Comparison of ENCODE assay signal across 2 cellular contexts in genomic region chr2:171602352-171602751, GRCh38.
A peak's percentile ranks its signal among the peaks of the same experiment; 100 is the strongest.
TF ChIP-seq lines count a peak whose summit lies in the region.

No MANE protein-coding gene starts in this region.

TF ChIP-seq in IMR-90, 13 proteins besides CTCF, POLR2A, EP300 and RAD21:
- TF ChIP-seq, protein P1, sequence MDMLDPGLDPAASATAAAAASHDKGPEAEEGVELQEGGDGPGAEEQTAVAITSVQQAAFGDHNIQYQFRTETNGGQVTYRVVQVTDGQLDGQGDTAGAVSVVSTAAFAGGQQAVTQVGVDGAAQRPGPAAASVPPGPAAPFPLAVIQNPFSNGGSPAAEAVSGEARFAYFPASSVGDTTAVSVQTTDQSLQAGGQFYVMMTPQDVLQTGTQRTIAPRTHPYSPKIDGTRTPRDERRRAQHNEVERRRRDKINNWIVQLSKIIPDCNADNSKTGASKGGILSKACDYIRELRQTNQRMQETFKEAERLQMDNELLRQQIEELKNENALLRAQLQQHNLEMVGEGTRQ (IDR thresholded peaks at IDR 0.05; ENCODE audit: low read depth, low read length): no peak
- TF ChIP-seq RCOR1 (IDR thresholded peaks at IDR 0.05; ENCODE audit: insufficient replicate concordance, low read length) (no peak), CHD1 (IDR thresholded peaks at IDR 0.05; ENCODE audit: low read depth, low read length) (no peak), BHLHE40 (IDR thresholded peaks at IDR 0.05; ENCODE audit: low read depth, low read length) (no peak), SMC3 (IDR thresholded peaks at IDR 0.05; ENCODE audit: low read depth, low read length) (no peak), MAZ (IDR thresholded peaks at IDR 0.05; ENCODE audit: borderline replicate concordance, low read depth, low read length) (no peak), CEBPB (IDR thresholded peaks at IDR 0.05; ENCODE audit: low read depth, low read length) (no peak), RFX5 (IDR thresholded peaks at IDR 0.05; ENCODE audit: low read depth, low read length) (no peak)
- TF ChIP-seq, protein P2, sequence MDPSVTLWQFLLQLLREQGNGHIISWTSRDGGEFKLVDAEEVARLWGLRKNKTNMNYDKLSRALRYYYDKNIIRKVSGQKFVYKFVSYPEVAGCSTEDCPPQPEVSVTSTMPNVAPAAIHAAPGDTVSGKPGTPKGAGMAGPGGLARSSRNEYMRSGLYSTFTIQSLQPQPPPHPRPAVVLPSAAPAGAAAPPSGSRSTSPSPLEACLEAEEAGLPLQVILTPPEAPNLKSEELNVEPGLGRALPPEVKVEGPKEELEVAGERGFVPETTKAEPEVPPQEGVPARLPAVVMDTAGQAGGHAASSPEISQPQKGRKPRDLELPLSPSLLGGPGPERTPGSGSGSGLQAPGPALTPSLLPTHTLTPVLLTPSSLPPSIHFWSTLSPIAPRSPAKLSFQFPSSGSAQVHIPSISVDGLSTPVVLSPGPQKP (IDR thresholded peaks at IDR 0.05; ENCODE audit: borderline replicate concordance, low read depth, low read length): no peak

TF ChIP-seq in K562, 482 proteins besides CTCF, POLR2A, EP300 and RAD21:
- no peak for TF ChIP-seq STAG1 (CRISPR knock-in tag; IDR thresholded peaks at IDR 0.05; ENCODE audit: borderline replicate concordance)
- no peak for TF ChIP-seq ZNF445 (CRISPR knock-in tag; IDR thresholded peaks at IDR 0.05; ENCODE audit: low read depth)
- peak; percentile 68; the same call in 1 of the 2 replicates for TF ChIP-seq EZH2 (IDR thresholded peaks at IDR 0.05; ENCODE audit: borderline replicate concordance, low read depth, low read length)
- no peak for TF ChIP-seq NONO (IDR thresholded peaks at IDR 0.05; ENCODE audit: low read depth in 2 of 2, low read length in 1 of 2)
- no peak for TF ChIP-seq HOXB6 (CRISPR knock-in tag; IDR thresholded peaks at IDR 0.05; ENCODE audit: borderline replicate concordance)
- TF ChIP-seq FOXP1 (CRISPR knock-in tag; IDR thresholded peaks at IDR 0.05): no peak
